13 cellular contexts compared by ENCODE assay signal in genomic region chr3:183260167-183260904, GRCh38. TPM values are rescaled to one million over a fixed set of nuclear protein-coding genes. Genes with fewer than 3 reads are reported as not detected.
DNase-seq lines count a peak whose midpoint lies in the region; ATAC-seq and TF ChIP-seq lines count a peak whose summit lies in the region.
"Had no signal": no experiment of that assay in that cellular context is flagged by ENCODE, and none has a peak within 500 bp of the region (broad histone marks: within the 10 kb centered on the region; RNA-seq: fewer than 3 reads in every experiment).

No MANE protein-coding gene starts in this region.

- ATAC-seq in omental fat pad (ENCODE audit: low FRiP score), result peak; percentile 80
- ATAC-seq in HG03565 (IDR thresholded peaks at IDR 0.05; ENCODE audit: unreplicated experiment), result no peak
- no peak for ATAC-seq in HG03095 (IDR thresholded peaks at IDR 0.05; ENCODE audit: unreplicated experiment)
- no peak for ATAC-seq in GM19351 (IDR thresholded peaks at IDR 0.05; ENCODE audit: unreplicated experiment)

- H4K20me1 ChIP-seq in BLaER1 treated with 17β-estradiol and CSF1 and Interleukin-3, amounts not matched to agents 10 nM and 100 nM, result peaks cover 0 to 5% (median 0%) of the 10 kb centered on the region in 11 experiments; a peak in 3 of 22 replicates

- H3K4me2 ChIP-seq in BLaER1 treated with 17β-estradiol and CSF1 and Interleukin-3, amounts not matched to agents 10 nM and 100 nM, result peak overlapping the region; percentile 51 to 88 (median 77)

- DNase-seq in OCI-M1 (lab: John Stamatoyannopoulos, UW) (peak; percentile 63), fibroblast of the conjunctiva (ENCODE audit: low read depth) (peak; percentile 56), omental fat pad (ENCODE audit: low spot score) (no peak)
- no peak for DNase-seq in stimulated activated naive CD4-positive, alpha-beta T cell (lab: John Stamatoyannopoulos, UW)
- DNase-seq: erythroblast, NCI-H2171 treated with DMSO at 0.1 percent for 48 hours, T-helper 1 cell had no signal

- peak overlapping the region; percentile 52 to 82 (median 74); a peak in 20 of 22 replicates for H3K9ac ChIP-seq in BLaER1 treated with 17β-estradiol and CSF1 and Interleukin-3, amounts not matched to agents 10 nM and 100 nM

- peak overlapping the region; percentile 65 to 95 (median 88); a peak in 21 of 22 replicates for H3K27ac ChIP-seq in BLaER1 treated with 17β-estradiol and CSF1 and Interleukin-3, amounts not matched to agents 10 nM and 100 nM

- peaks cover 0 to 11% (median under 1%) of the 10 kb centered on the region in 11 experiments; a peak in 5 of 22 replicates for H3K36me3 ChIP-seq in BLaER1 treated with 17β-estradiol and CSF1 and Interleukin-3, amounts not matched to agents 10 nM and 100 nM

- H3K4me1 ChIP-seq in BLaER1 treated with 17β-estradiol and CSF1 and Interleukin-3, amounts not matched to agents 10 nM and 100 nM, result peaks cover 19 to 91% (median 64%) of the 10 kb centered on the region in 10 experiments

- TF ChIP-seq CTCF in omental fat pad (IDR thresholded peaks at IDR 0.05), result no peak

- H3K9me3 ChIP-seq in BLaER1 treated with 17β-estradiol and CSF1 and Interleukin-3, amounts not matched to agents 10 nM and 100 nM (replicated peaks in 1 of 11), result peaks cover 0 to 4% (median 2%) of the 10 kb centered on the region in 11 experiments; a peak in 16 of 22 replicates

- peaks cover 0 to 33% (median 24%) of the 10 kb centered on the region in 11 experiments; a peak in 20 of 22 replicates for H3K27me3 ChIP-seq in BLaER1 treated with 17β-estradiol and CSF1 and Interleukin-3, amounts not matched to agents 10 nM and 100 nM

- peak overlapping the region in 4 of 10 experiments; percentile 14 to 24 (median 18); a peak in 5 of 20 replicates for H3K4me3 ChIP-seq in BLaER1 treated with 17β-estradiol and CSF1 and Interleukin-3, amounts not matched to agents 10 nM and 100 nM
- H3K4me3 ChIP-seq: lung, skin epidermis had no signal

RNA-seq across cellular contexts. Expression of gene B3GNT5, which starts 7.3 kb away (rescaled TPM):
- total RNA-seq in omental fat pad, result 10 to 100 TPM in 2 of 4 donors, 1 to 10 TPM in 2; 7.9 to 42.0 (median 19.7) TPM

Comparison
In these comparisons a context has a peak if more than half of its experiments do, and no peak if none do; other contexts are left out.
1. DNase-seq: peak in OCI-M1 (single experiment) and fibroblast of the conjunctiva (single experiment); none in omental fat pad (single experiment) and stimulated activated naive CD4-positive, alpha-beta T cell (0 of 6).